Comparison of ENCODE assay signal across 8 cellular contexts in the genomic region with DNA sequence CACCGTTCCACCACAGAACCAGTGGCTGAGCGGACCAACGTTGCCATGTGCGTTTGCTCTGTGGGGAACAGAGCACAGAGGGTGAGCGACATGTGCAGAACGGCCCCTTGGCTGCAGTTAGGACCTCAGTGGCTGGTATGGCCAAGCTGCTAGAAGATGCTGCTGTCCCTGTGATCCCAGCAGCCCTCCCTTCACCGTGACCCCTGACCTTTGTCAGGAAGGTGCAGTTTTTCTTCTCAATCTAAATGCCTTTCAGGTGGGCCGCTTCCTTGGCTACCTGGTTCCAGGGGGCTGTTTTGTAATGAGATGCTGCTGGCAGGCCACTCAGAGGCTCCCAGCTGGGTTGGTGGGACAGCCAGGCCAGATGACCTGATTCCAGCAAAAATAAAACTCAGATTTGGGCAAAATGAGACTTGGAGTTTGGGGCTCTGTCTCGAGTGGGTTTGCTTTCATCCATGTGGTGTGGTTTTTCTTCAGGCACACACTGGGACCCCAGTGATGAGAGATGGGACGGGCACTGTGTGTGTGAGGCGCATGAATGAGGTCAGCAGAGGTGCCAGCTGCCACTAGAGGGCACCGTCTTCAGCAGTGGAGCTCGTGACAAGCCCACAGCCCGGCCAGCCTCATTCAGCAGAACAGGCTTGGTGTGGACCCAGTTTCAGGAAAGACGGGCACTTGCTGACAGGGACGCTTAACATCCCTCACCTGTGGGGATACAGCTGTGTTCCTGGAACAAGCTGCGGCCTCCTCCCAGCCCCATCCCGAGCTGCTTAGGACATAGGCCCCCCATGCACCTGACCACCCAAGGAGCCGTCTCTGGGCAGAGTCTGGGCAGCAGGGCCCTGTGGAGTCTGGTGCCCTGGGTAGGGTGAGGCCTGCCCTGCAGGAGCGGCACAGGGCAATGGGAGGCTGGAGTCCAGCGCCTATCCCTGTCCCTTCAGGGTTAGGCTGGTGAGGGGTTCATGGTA. TPM values are rescaled to one million over a fixed set of nuclear protein-coding genes. Genes with fewer than 3 reads are reported as not detected.
DNase-seq lines count a peak whose midpoint lies in the region; ATAC-seq, FAIRE-seq and TF ChIP-seq lines count a peak whose summit lies in the region.

No MANE protein-coding gene starts in this region.

- H3K4me3 Mint-ChIP-seq in T-cell, result no peak overlapping the region
- no peak overlapping the region for H3K4me3 Mint-ChIP-seq in stimulated activated memory B cell treated with anti-CD40 and anti-IgM and Interleukin-4, amounts not matched to agents 10 μg/mL and 1 μg/mL and 100 μg/mL, for 72 hours

- peaks cover 14% of the 10 kb centered on the region for H3K79me2 ChIP-seq in GM12878 (ENCODE audit: control insufficient read depth, insufficient read depth, low read length)

- peak; percentile 40 for FAIRE-seq in HTR-8/SVneo (lab: Jason Lieb, UNC)
- peak; percentile 81 for FAIRE-seq in GM12878 (lab: Jason Lieb, UNC)

- no peak overlapping the region for H3K4me3 ChIP-seq in GM12878

- no peak overlapping the region for H3K27ac ChIP-seq in GM12878 (ENCODE audit: control insufficient read depth, insufficient read depth)

- peaks cover 6 to 14% (median 8%) of the 10 kb centered on the region in 3 donors for H3K9me3 Mint-ChIP-seq in T-cell
- peaks cover 15% of the 10 kb centered on the region for H3K9me3 Mint-ChIP-seq in stimulated activated memory B cell treated with anti-CD40 and anti-IgM and Interleukin-4, amounts not matched to agents 10 μg/mL and 1 μg/mL and 100 μg/mL, for 72 hours

- H2AFZ ChIP-seq in GM12878 (ENCODE audit: control insufficient read depth, low read depth, low read length), result no peak overlapping the region

- H3K4me1 ChIP-seq in GM12878 (ENCODE audit: control insufficient read depth, insufficient read depth, low read length), result peaks cover 12% of the 10 kb centered on the region

- peaks cover 0 to 3% of the 10 kb centered on the region in 2 donors for H3K27me3 Mint-ChIP-seq in T-cell
- H3K27me3 Mint-ChIP-seq in stimulated activated memory B cell treated with anti-CD40 and anti-IgM and Interleukin-4, amounts not matched to agents 10 μg/mL and 1 μg/mL and 100 μg/mL, for 72 hours, result no peaks in the 10 kb centered on the region

- TF ChIP-seq CTCF in GM12878 (IDR thresholded peaks at IDR 0.05 in 2 of 3, conservative IDR thresholded peaks at IDR 0.05 in 1 of 3; ENCODE audit: control insufficient read depth in 2 of 3, extremely low read depth in 1 of 3, insufficient read depth in 1 of 3, low read depth in 3 of 3, low read length in 3 of 3), result peak; percentile 71 to 90 (median 80)

- peaks cover 4% of the 10 kb centered on the region; the same call in 1 of the 2 replicates for H4K20me1 ChIP-seq in GM12878 (ENCODE audit: control insufficient read depth, insufficient read depth)

- peaks cover 28% of the 10 kb centered on the region for H3K36me3 Mint-ChIP-seq in T-cell
- H3K36me3 Mint-ChIP-seq in stimulated activated memory B cell treated with anti-CD40 and anti-IgM and Interleukin-4, amounts not matched to agents 10 μg/mL and 1 μg/mL and 100 μg/mL, for 72 hours, result peaks cover 39% of the 10 kb centered on the region

- peak; percentile 65 for TF ChIP-seq POLR2A in GM12878 (IDR thresholded peaks at IDR 0.05; ENCODE audit: low read depth, low read length)

- DNase-seq in D341Med (ENCODE audit: low spot score), result peak; percentile 80
- peak; percentile 60 for DNase-seq in HTR-8/SVneo (ENCODE audit: insufficient read length, low spot score)
- peak in 27 of 34 experiments; percentile 12 to 54 (median 39) for DNase-seq in T-cell
- no peak for DNase-seq in GM12878 (ENCODE audit: low read depth, low spot score)
- DNase-seq in inferior parietal cortex (ENCODE audit: extremely low spot score), result peak; percentile 55
- DNase-seq in stimulated activated CD4-positive, alpha-beta T cell treated with anti-CD3 and anti-CD28 coated beads, Interleukin-1b, Interleukin-23, amount 100 ng/mL, for 24 hours (ENCODE audit: low read depth in 4 of 4, low spot score in 1 of 4), result peak; percentile 25 to 44 (median 34)

- H3K27ac Mint-ChIP-seq in T-cell, result no peak overlapping the region
- H3K27ac Mint-ChIP-seq in stimulated activated memory B cell treated with anti-CD40 and anti-IgM and Interleukin-4, amounts not matched to agents 10 μg/mL and 1 μg/mL and 100 μg/mL, for 72 hours, result no peak overlapping the region

- H3K9ac ChIP-seq in GM12878 (ENCODE audit: control insufficient read depth, insufficient read depth, low read length), result no peak overlapping the region

- ATAC-seq in T-cell (replicated peaks in 1 of 4), result no peak
- peak; percentile 18; the same call in 1 of the 3 replicates for ATAC-seq in GM12878
- no peak for ATAC-seq in HG02970 (IDR thresholded peaks at IDR 0.05; ENCODE audit: low FRiP score, unreplicated experiment)
- no peak for ATAC-seq in stimulated activated memory B cell treated with anti-CD40 and anti-IgM and Interleukin-4, amounts not matched to agents 10 μg/mL and 1 μg/mL and 100 μg/mL, for 72 hours

- no peaks in the 10 kb centered on the region; the same call in 2 of the 3 replicates for H3K9me3 ChIP-seq in GM12878 (replicated peaks; ENCODE audit: control insufficient read depth, insufficient read depth, low read length)

- SMC1A ChIA-PET in GM12878 (lab: Charles Lee; ENCODE audit: uncharacterized antibody, unreplicated experiment), result no interaction called here

- intact Hi-C loops in GM12878 (cut with micrococcal nuclease; ENCODE audit: unreplicated experiment), result no loop called here

- no peak for TF ChIP-seq EP300 in GM12878 (IDR thresholded peaks at IDR 0.05; ENCODE audit: borderline replicate concordance in 1 of 2, control insufficient read depth in 1 of 2, low read depth in 2 of 2, low read length in 2 of 2)

- WGBS in GM12878 (ENCODE audit: insufficient coverage, insufficient replicate concordance, low lambda C conversion rate, missing lambda C conversion rate), result 59% methylated on average over 21 of the region's 21 CpGs

- H3K27me3 ChIP-seq in GM12878 (replicated peaks in 1 of 2; ENCODE audit: control insufficient read depth in 2 of 2, insufficient read depth in 2 of 2, low read length in 1 of 2), result no peaks in the 10 kb centered on the region

- peaks cover 22 to 28% (median 25%) of the 10 kb centered on the region in 3 donors for H3K4me1 Mint-ChIP-seq in T-cell
- H3K4me1 Mint-ChIP-seq in stimulated activated memory B cell treated with anti-CD40 and anti-IgM and Interleukin-4, amounts not matched to agents 10 μg/mL and 1 μg/mL and 100 μg/mL, for 72 hours, result peaks cover 31% of the 10 kb centered on the region

- BruUV-seq in GM12878 (replicated peaks; lab: Mats Ljungman, UMichigan), result no TSS peak

- H3K36me3 ChIP-seq in GM12878 (ENCODE audit: control insufficient read depth in 2 of 2, insufficient read depth in 2 of 2, low read length in 1 of 2), result peaks cover 10 to 22% of the 10 kb centered on the region in 2 experiments; a peak in 3 of 4 replicates

- in situ Hi-C loops in GM12878 (cut with MboI), result no loop called here

- CTCF ChIA-PET in T-cell (lab: Charles Lee) (interaction anchor here in 1 of 2 donors (0.5 kb wide), 1 partner anchor 1494 kb away, joined by 5 read pairs; no protein-coding TSS in a partner anchor), GM12878 (lab: Yijun Ruan, JAX) (interaction anchor here (0.6 to 1.3 kb wide), 5 partner anchors 14 to 640 kb away, joined by 3 to 5 read pairs (median 3); no protein-coding TSS in a partner anchor)

- no peak overlapping the region for H3K4me2 ChIP-seq in GM12878 (ENCODE audit: control insufficient read depth, insufficient read depth)

- RAD21 ChIA-PET in GM12878 (lab: Charles Lee; ENCODE audit: unreplicated experiment), result no interaction called here

- TF ChIP-seq RAD21 in GM12878 (IDR thresholded peaks at IDR 0.05; ENCODE audit: insufficient read depth, low read depth, low read length), result no peak

- POLR2A ChIA-PET in T-cell (lab: Charles Lee), result no interaction called here
- POLR2A ChIA-PET in GM12878 (lab: Charles Lee), result no interaction called here

RNA-seq across cellular contexts. Expression of a gene that starts 4.1 kb away (rescaled TPM):
- 10 to 100 TPM; 17.7 to 36.6 (median 32.8) TPM for total RNA-seq in T-cell
- 15.0 and 26.5 TPM in 2 replicates for total RNA-seq in GM12878 (2013; cell fraction: nucleolus; rRNA removed)
- total RNA-seq in GM12878 (2014; rRNA removed), result 78.5 and 86.9 TPM in 2 replicates
- total RNA-seq in GM12878 (2014; rRNA removed; fragmentation: Illumina TruSeq; extraction: Trizol), result 33.4 and 42.2 TPM in 2 replicates
- total RNA-seq in GM12878 (2021), result 63.8 and 67.7 TPM in 2 replicates
- 29.0 TPM for polyA plus RNA-seq in GM12878 (2011; ENCODE audit: low read depth)
- 24.1 and 71.4 TPM in 2 replicates for polyA plus RNA-seq in GM12878 (2011; rRNA removed)
- 199 and 296 TPM in 2 replicates for polyA plus RNA-seq in GM12878 (2011; cell fraction: cytosol; rRNA removed)
- polyA plus RNA-seq in GM12878 (2011; cell fraction: nucleus; rRNA removed), result 180 and 192 TPM in 2 replicates
- 68.7 and 76.0 TPM in 2 replicates for polyA plus RNA-seq in GM12878 (2012)
- 14.3 and 61.9 TPM in 2 replicates for polyA plus RNA-seq in GM12878 (2014; fragmentation: Illumina TruSeq; extraction: Trizol)
- polyA plus RNA-seq in GM12878 (2014; fragmentation: Nextera tagmentation; extraction: Ambion mirVana), result 10 to 100 TPM in 1 of 2 experiments, 1 to 10 TPM in 1; 3.3 to 14.5 TPM
- 103 and 115 TPM in 2 replicates for polyA plus RNA-seq in GM12878 (2014; rRNA removed)
- 100 to 1,000 TPM in 1 of 2 experiments, 10 to 100 TPM in 1; 97.8 to 101 TPM for polyA plus RNA-seq in GM12878 (2016; fragmentation: Nextera tagmentation; extraction: Ambion mirVana)
- 99.2 and 154 TPM in 2 replicates for polyA minus RNA-seq in GM12878 (2011; rRNA and poly(A)+ RNA removed)
- 49.2 and 60.8 TPM in 2 replicates for polyA minus RNA-seq in GM12878 (2011; cell fraction: cytosol; rRNA and poly(A)+ RNA removed)
- 32.9 and 60.4 TPM in 2 replicates for polyA minus RNA-seq in GM12878 (2011; cell fraction: nucleus; rRNA and poly(A)+ RNA removed)

RNA-seq across cellular contexts. Expression of a gene that starts 16.7 kb away (rescaled TPM):
- total RNA-seq in T-cell (not detected), GM12878 (2014; rRNA removed) (not detected in 2 replicates), GM12878 (2014; rRNA removed; fragmentation: Illumina TruSeq; extraction: Trizol) (not detected in 2 replicates), GM12878 (2021) (not detected in 2 replicates)
- not detected in 2 replicates for total RNA-seq in GM12878 (2013; cell fraction: nucleolus; rRNA removed)
- not detected for polyA plus RNA-seq in GM12878 (2011; ENCODE audit: low read depth)
- polyA plus RNA-seq in GM12878 (2011; rRNA removed) (not detected in 2 replicates), GM12878 (2014; fragmentation: Illumina TruSeq; extraction: Trizol) (not detected in 2 replicates), GM12878 (2014; fragmentation: Nextera tagmentation; extraction: Ambion mirVana) (not detected), GM12878 (2014; rRNA removed) (not detected in 2 replicates), GM12878 (2016; fragmentation: Nextera tagmentation; extraction: Ambion mirVana) (not detected)
- polyA plus RNA-seq in GM12878 (2011; cell fraction: cytosol; rRNA removed), result not detected in 2 replicates
- not detected in 2 replicates for polyA plus RNA-seq in GM12878 (2011; cell fraction: nucleus; rRNA removed)
- polyA plus RNA-seq in GM12878 (2012), result not detected in 2 replicates
- not detected in 2 replicates for polyA minus RNA-seq in GM12878 (2011; rRNA and poly(A)+ RNA removed)
- not detected in 2 replicates for polyA minus RNA-seq in GM12878 (2011; cell fraction: cytosol; rRNA and poly(A)+ RNA removed)
- polyA minus RNA-seq in GM12878 (2011; cell fraction: nucleus; rRNA and poly(A)+ RNA removed), result not detected in 2 replicates

RNA-seq across cellular contexts. Expression of a gene that starts 25.0 kb away (rescaled TPM):
- total RNA-seq in T-cell, result 1 to 10 TPM in 3 of 5 donors, under 1 TPM in 2; 0.35 to 2.0 (median 1.7) TPM
- 4.1 and 7.5 TPM in 2 replicates for total RNA-seq in GM12878 (2013; cell fraction: nucleolus; rRNA removed)
- 0.33 and 0.45 TPM in 2 replicates for total RNA-seq in GM12878 (2014; rRNA removed)
- total RNA-seq in GM12878 (2014; rRNA removed; fragmentation: Illumina TruSeq; extraction: Trizol), result 0.14 and 0.18 TPM in 2 replicates
- 0.35 and 0.54 TPM in 2 replicates for total RNA-seq in GM12878 (2021)
- polyA plus RNA-seq in GM12878 (2011; ENCODE audit: low read depth), result 6.2 TPM
- 1.5 and 1.9 TPM in 2 replicates for polyA plus RNA-seq in GM12878 (2011; rRNA removed)
- polyA plus RNA-seq in GM12878 (2011; cell fraction: cytosol; rRNA removed), result 2.2 and 3.1 TPM in 2 replicates
- 5.8 and 6.5 TPM in 2 replicates for polyA plus RNA-seq in GM12878 (2011; cell fraction: nucleus; rRNA removed)
- 0.76 and 1.4 TPM in 2 replicates for polyA plus RNA-seq in GM12878 (2012)
- polyA plus RNA-seq in GM12878 (2014; fragmentation: Illumina TruSeq; extraction: Trizol), result 0.07 TPM in 1 of 2 replicates, not detected in the other
- polyA plus RNA-seq in GM12878 (2014; fragmentation: Nextera tagmentation; extraction: Ambion mirVana), result under 1 TPM; 0.02 to 0.04 TPM
- 0.15 and 0.18 TPM in 2 replicates for polyA plus RNA-seq in GM12878 (2014; rRNA removed)
- under 1 TPM; 0.09 to 0.62 TPM for polyA plus RNA-seq in GM12878 (2016; fragmentation: Nextera tagmentation; extraction: Ambion mirVana)
- 1.5 and 2.9 TPM in 2 replicates for polyA minus RNA-seq in GM12878 (2011; rRNA and poly(A)+ RNA removed)
- polyA minus RNA-seq in GM12878 (2011; cell fraction: cytosol; rRNA and poly(A)+ RNA removed), result 1.5 and 2.1 TPM in 2 replicates
- 1.1 and 2.2 TPM in 2 replicates for polyA minus RNA-seq in GM12878 (2011; cell fraction: nucleus; rRNA and poly(A)+ RNA removed)

RNA-seq across cellular contexts. Expression of a gene that starts 41.4 kb away (rescaled TPM):
- total RNA-seq in T-cell (not detected), GM12878 (2014; rRNA removed) (not detected in 2 replicates), GM12878 (2014; rRNA removed; fragmentation: Illumina TruSeq; extraction: Trizol) (not detected in 2 replicates), GM12878 (2021) (not detected in 2 replicates)
- not detected in 2 replicates for total RNA-seq in GM12878 (2013; cell fraction: nucleolus; rRNA removed)
- polyA plus RNA-seq in GM12878 (2011; ENCODE audit: low read depth), result not detected
- polyA plus RNA-seq in GM12878 (2011; rRNA removed) (not detected in 2 replicates), GM12878 (2014; fragmentation: Illumina TruSeq; extraction: Trizol) (not detected in 2 replicates), GM12878 (2014; fragmentation: Nextera tagmentation; extraction: Ambion mirVana) (not detected), GM12878 (2014; rRNA removed) (not detected in 2 replicates), GM12878 (2016; fragmentation: Nextera tagmentation; extraction: Ambion mirVana) (not detected)
- not detected in 2 replicates for polyA plus RNA-seq in GM12878 (2011; cell fraction: cytosol; rRNA removed)
- polyA plus RNA-seq in GM12878 (2011; cell fraction: nucleus; rRNA removed), result not detected in 2 replicates
- not detected in 2 replicates for polyA plus RNA-seq in GM12878 (2012)
- not detected in 2 replicates for polyA minus RNA-seq in GM12878 (2011; rRNA and poly(A)+ RNA removed)
- polyA minus RNA-seq in GM12878 (2011; cell fraction: cytosol; rRNA and poly(A)+ RNA removed), result not detected in 2 replicates
- not detected in 2 replicates for polyA minus RNA-seq in GM12878 (2011; cell fraction: nucleus; rRNA and poly(A)+ RNA removed)

RNA-seq across cellular contexts. Expression of a gene that starts 57.0 kb away (rescaled TPM):
- total RNA-seq in T-cell, result not detected
- total RNA-seq in GM12878 (2013; cell fraction: nucleolus; rRNA removed), result not detected in 2 replicates
- total RNA-seq in GM12878 (2014; rRNA removed), result not detected in 2 replicates
- total RNA-seq in GM12878 (2014; rRNA removed; fragmentation: Illumina TruSeq; extraction: Trizol), result not detected in 2 replicates
- not detected in 2 replicates for total RNA-seq in GM12878 (2021)
- not detected for polyA plus RNA-seq in GM12878 (2011; ENCODE audit: low read depth)
- not detected in 2 replicates for polyA plus RNA-seq in GM12878 (2011; rRNA removed)
- polyA plus RNA-seq in GM12878 (2011; cell fraction: cytosol; rRNA removed), result not detected in 2 replicates
- not detected in 2 replicates for polyA plus RNA-seq in GM12878 (2011; cell fraction: nucleus; rRNA removed)
- polyA plus RNA-seq in GM12878 (2012), result not detected in 2 replicates
- polyA plus RNA-seq in GM12878 (2014; fragmentation: Illumina TruSeq; extraction: Trizol), result not detected in 2 replicates
- not detected for polyA plus RNA-seq in GM12878 (2014; fragmentation: Nextera tagmentation; extraction: Ambion mirVana)
- polyA plus RNA-seq in GM12878 (2014; rRNA removed), result not detected in 2 replicates
- polyA plus RNA-seq in GM12878 (2016; fragmentation: Nextera tagmentation; extraction: Ambion mirVana), result not detected
- polyA minus RNA-seq in GM12878 (2011; rRNA and poly(A)+ RNA removed), result not detected in 2 replicates
- polyA minus RNA-seq in GM12878 (2011; cell fraction: cytosol; rRNA and poly(A)+ RNA removed), result not detected in 2 replicates
- polyA minus RNA-seq in GM12878 (2011; cell fraction: nucleus; rRNA and poly(A)+ RNA removed), result not detected in 2 replicates
